22 cellular contexts compared by ENCODE assay signal in genomic region chr6:121688974-121689373, GRCh38.
DNase-seq lines count a peak whose midpoint lies in the region; ATAC-seq and TF ChIP-seq lines count a peak whose summit lies in the region.
"Had no signal": no experiment of that assay in that cellular context is flagged by ENCODE, and none has a peak within 500 bp of the region (broad histone marks: within the 10 kb centered on the region; RNA-seq: fewer than 3 reads in every experiment).

No MANE protein-coding gene starts in this region.

- H3K9me3 Mint-ChIP-seq in CD4-positive, alpha-beta T cell: no peaks in the 10 kb centered on the region
- no peaks in the 10 kb centered on the region for H3K9me3 Mint-ChIP-seq in CD8-positive, alpha-beta T cell
- H3K9me3 Mint-ChIP-seq: activated T-cell treated with anti-CD3 and anti-CD28 coated beads, Interleukin-2, amount 50 U/mL, for 72 hours; nephron had no signal

- peak overlapping the region; percentile 44; the same call in 1 of the 2 replicates for H3K18ac ChIP-seq in IMR-90 (ENCODE audit: low read depth, low read length)

- dilution Hi-C loops in IMR-90 (cut with HindIII; ENCODE audit: low sequenced_read_pairs, unreplicated experiment): no loop called here

- H3K27ac Mint-ChIP-seq in CD4-positive, alpha-beta T cell: peak overlapping the region; percentile 63
- H3K27ac Mint-ChIP-seq in CD8-positive, alpha-beta T cell: no peak overlapping the region
- H3K27ac Mint-ChIP-seq: activated T-cell treated with anti-CD3 and anti-CD28 coated beads, Interleukin-2, amount 50 U/mL, for 72 hours had no signal

- no peak overlapping the region for H3K4me2 ChIP-seq in IMR-90 (ENCODE audit: low read depth, low read length)
- H3K4me2 ChIP-seq: BLaER1 treated with 17β-estradiol and CSF1 and Interleukin-3, amounts not matched to agents 10 nM and 100 nM had no signal

- no peaks in the 10 kb centered on the region for H3K27me3 ChIP-seq in CD4-positive, alpha-beta T cell (ENCODE audit: control insufficient read depth, insufficient read depth, low read length)
- H3K27me3 ChIP-seq in IMR-90 (ENCODE audit: control insufficient read depth, insufficient read depth, low read length): no peaks in the 10 kb centered on the region
- H3K27me3 ChIP-seq in CD8-positive, alpha-beta T cell (ENCODE audit: insufficient read depth, low read length): no peaks in the 10 kb centered on the region
- H3K27me3 ChIP-seq: BLaER1 treated with 17β-estradiol and CSF1 and Interleukin-3, amounts not matched to agents 10 nM and 100 nM; transverse colon had no signal

- H3K9me1 ChIP-seq in IMR-90 (ENCODE audit: insufficient read depth, low read length): no peaks in the 10 kb centered on the region

- H3K36me3 ChIP-seq in IMR-90 (ENCODE audit: control insufficient read depth, insufficient read depth, low read length): no peaks in the 10 kb centered on the region
- H3K36me3 ChIP-seq in CD8-positive, alpha-beta T cell (ENCODE audit: insufficient read depth, low read length): no peaks in the 10 kb centered on the region
- H3K36me3 ChIP-seq: BLaER1 treated with 17β-estradiol and CSF1 and Interleukin-3, amounts not matched to agents 10 nM and 100 nM; transverse colon had no signal

- no peak overlapping the region for H3K23ac ChIP-seq in IMR-90 (ENCODE audit: low read depth, low read length)

- no peak overlapping the region for H3K27ac ChIP-seq in CD4-positive, alpha-beta T cell (ENCODE audit: low read depth, low read length)
- H3K27ac ChIP-seq in IMR-90 (ENCODE audit: insufficient read depth, low read length): no peak overlapping the region
- H3K27ac ChIP-seq in CD8-positive, alpha-beta T cell (ENCODE audit: low read depth, low read length): no peak overlapping the region
- H3K27ac ChIP-seq: BLaER1 treated with 17β-estradiol and CSF1 and Interleukin-3, amounts not matched to agents 10 nM and 100 nM; skin epidermis; transverse colon had no signal

- H3K4me1 ChIP-seq in IMR-90 (ENCODE audit: control insufficient read depth, insufficient read depth, low read length): peaks cover 5% of the 10 kb centered on the region; the same call in 1 of the 2 replicates
- peaks cover 17% of the 10 kb centered on the region for H3K4me1 ChIP-seq in CD8-positive, alpha-beta T cell (ENCODE audit: insufficient read depth, low read length)
- H3K4me1 ChIP-seq: BLaER1 treated with 17β-estradiol and CSF1 and Interleukin-3, amounts not matched to agents 10 nM and 100 nM; transverse colon had no signal

- TF ChIP-seq RAD21 in IMR-90 (IDR thresholded peaks at IDR 0.05; ENCODE audit: low read length): no peak

- in situ Hi-C loops in IMR-90 (cut with MboI; ENCODE audit: low sequenced_read_pairs): no loop called here

- CTCF ChIA-PET in CD4-positive, alpha-beta T cell (lab: Charles Lee): no interaction called here
- CTCF ChIA-PET in IMR-90 (lab: Yijun Ruan, JAX): no interaction called here
- CTCF ChIA-PET in CD8-positive, alpha-beta T cell (lab: Charles Lee): no interaction called here

- H3K14ac ChIP-seq in IMR-90 (replicated peaks; ENCODE audit: low read depth, low read length): no peak overlapping the region

- H2AFZ ChIP-seq in IMR-90 (replicated peaks; ENCODE audit: low read length, poor library complexity): no peak overlapping the region

- H3K9ac ChIP-seq in IMR-90 (ENCODE audit: low read depth, low read length): no peak overlapping the region
- H3K9ac ChIP-seq: BLaER1 treated with 17β-estradiol and CSF1 and Interleukin-3, amounts not matched to agents 10 nM and 100 nM had no signal

- H4K20me1 ChIP-seq in IMR-90 (ENCODE audit: insufficient read depth, low read length): no peaks in the 10 kb centered on the region
- H4K20me1 ChIP-seq: BLaER1 treated with 17β-estradiol and CSF1 and Interleukin-3, amounts not matched to agents 10 nM and 100 nM had no signal

- BruUV-seq in IMR-90 (replicated peaks; lab: Mats Ljungman, UMichigan): no TSS peak

- 0 out of 2 replicates have a peak overlapping the region, but pooled peaks have one; percentile 1 for H2BK20ac ChIP-seq in IMR-90 (ENCODE audit: low read depth, low read length)

- no peak overlapping the region for H3K56ac ChIP-seq in IMR-90 (ENCODE audit: extremely low read depth, insufficient read depth, low read length)

- intact Hi-C loops in CD4-positive, alpha-beta T cell (cut with DNase I, micrococcal nuclease): no loop called here
- intact Hi-C loops in IMR-90 (cut with micrococcal nuclease): no loop called here
- intact Hi-C loops in CD8-positive, alpha-beta T cell (cut with DNase I, micrococcal nuclease): no loop called here

- no peak for TF ChIP-seq POLR2A in IMR-90 (IDR thresholded peaks at IDR 0.05; ENCODE audit: low read depth, low read length)

- no peak overlapping the region for H3K4me3 ChIP-seq in IMR-90 (ENCODE audit: insufficient read depth, low read depth, low read length)
- no peak overlapping the region for H3K4me3 ChIP-seq in CD8-positive, alpha-beta T cell (ENCODE audit: low read depth, low read length)
- H3K4me3 ChIP-seq: BLaER1 treated with 17β-estradiol and CSF1 and Interleukin-3, amounts not matched to agents 10 nM and 100 nM; skin epidermis; transverse colon had no signal

- H4K5ac ChIP-seq in IMR-90 (ENCODE audit: low read depth, low read length): no peak overlapping the region

- H2BK120ac ChIP-seq in IMR-90 (ENCODE audit: low read depth, low read length): no peak overlapping the region

- no peak overlapping the region for H3K4ac ChIP-seq in IMR-90 (ENCODE audit: low read depth, low read length)

- DNase-seq in CD4-positive, alpha-beta T cell: no peak
- no peak for DNase-seq in IMR-90
- peak; percentile 25 for DNase-seq in OCI-M1 (lab: John Stamatoyannopoulos, UW)
- DNase-seq in myocyte (ENCODE audit: low read depth): peak; percentile 72
- DNase-seq in CD8-positive, alpha-beta T cell: no peak
- DNase-seq: activated CD4-positive, alpha-beta T cell treated with anti-CD3 and anti-CD28 coated beads, Interleukin-2, amount 50 U/mL, for 4 hours; activated naive CD4-positive, alpha-beta T cell; activated T-cell treated with anti-CD3 and anti-CD28 coated beads, Interleukin-2, amount 50 U/mL, for 72 hours; amygdala; Calu3; DMS79 treated with DMSO at 0.1 percent for 48 hours; effector CD8-positive, alpha-beta T cell; glutamatergic neuron; NCI-H1436; NCI-H524 treated with DMSO at 0.1 percent for 48 hours; SHP77 treated with DMSO at 0.1 percent for 48 hours; transverse colon had no signal

- H3K4me1 Mint-ChIP-seq in CD4-positive, alpha-beta T cell (ENCODE audit: low read depth): peaks cover 26% of the 10 kb centered on the region
- peaks cover 12% of the 10 kb centered on the region for H3K4me1 Mint-ChIP-seq in CD8-positive, alpha-beta T cell (ENCODE audit: low read depth)

- H2AK5ac ChIP-seq in IMR-90 (ENCODE audit: low read depth, low read length): no peak overlapping the region

- H3K36me3 Mint-ChIP-seq in CD4-positive, alpha-beta T cell (ENCODE audit: low read depth): no peaks in the 10 kb centered on the region
- H3K36me3 Mint-ChIP-seq in CD8-positive, alpha-beta T cell: no peaks in the 10 kb centered on the region

- H3K79me1 ChIP-seq in IMR-90 (ENCODE audit: low read depth in 1 of 2, low read length in 2 of 2): no peaks in the 10 kb centered on the region

- peak overlapping the region; percentile 55 for H3K4me3 Mint-ChIP-seq in CD4-positive, alpha-beta T cell
- no peak overlapping the region for H3K4me3 Mint-ChIP-seq in CD8-positive, alpha-beta T cell
- H3K4me3 Mint-ChIP-seq: activated T-cell treated with anti-CD3 and anti-CD28 coated beads, Interleukin-2, amount 50 U/mL, for 72 hours; nephron had no signal

- no peaks in the 10 kb centered on the region for H3K9me3 ChIP-seq in CD4-positive, alpha-beta T cell (ENCODE audit: control insufficient read depth, low read length)
- no peaks in the 10 kb centered on the region for H3K9me3 ChIP-seq in IMR-90 (ENCODE audit: control insufficient read depth, insufficient read depth, low read length)
- no peaks in the 10 kb centered on the region for H3K9me3 ChIP-seq in CD8-positive, alpha-beta T cell (ENCODE audit: low read length)
- H3K9me3 ChIP-seq: transverse colon had no signal

- H2BK5ac ChIP-seq in IMR-90 (ENCODE audit: low read depth, low read length, poor library complexity, severe bottlenecking): no peak overlapping the region

- H4K8ac ChIP-seq in IMR-90 (ENCODE audit: low read depth in 2 of 2, low read length in 2 of 2): peak overlapping the region in 1 of 2 experiments; percentile 14; a peak in 1 of 4 replicates

- no peak overlapping the region for H2AK9ac ChIP-seq in IMR-90 (replicated peaks; ENCODE audit: low read depth, low read length, poor library complexity)

- no peak for ATAC-seq in CD4-positive, alpha-beta T cell (ENCODE audit: poor library complexity)
- ATAC-seq in IMR-90 (ENCODE audit: low read depth) (no peak), HG03196 (IDR thresholded peaks at IDR 0.05; ENCODE audit: unreplicated experiment) (no peak), GM21786 (IDR thresholded peaks at IDR 0.05; ENCODE audit: unreplicated experiment) (no peak)
- no peak for ATAC-seq in CD8-positive, alpha-beta T cell
- ATAC-seq: activated T-cell treated with anti-CD3 and anti-CD28 coated beads, Interleukin-2, amount 50 U/mL, for 72 hours had no signal

- no CpG with 5 or more reads among the region's 2 CpGs for WGBS in IMR-90 (ENCODE audit: extremely low coverage in 2 of 2, insufficient read length in 1 of 2), 2 experiments

- POLR2A ChIA-PET in CD4-positive, alpha-beta T cell (lab: Charles Lee): interaction anchor here (0.8 kb wide), 1 partner anchor 38 kb away, joined by 3 read pairs; no protein-coding TSS in a partner anchor
- POLR2A ChIA-PET in IMR-90 (lab: Charles Lee; ENCODE audit: unreplicated experiment): no interaction called here
- POLR2A ChIA-PET in CD8-positive, alpha-beta T cell (lab: Charles Lee): no interaction called here

- no peak overlapping the region for H2BK15ac ChIP-seq in IMR-90 (ENCODE audit: low read depth, low read length)

- H4K91ac ChIP-seq in IMR-90 (ENCODE audit: insufficient read depth, low read depth, low read length): no peak overlapping the region

- no peaks in the 10 kb centered on the region for H3K27me3 Mint-ChIP-seq in CD4-positive, alpha-beta T cell
- H3K27me3 Mint-ChIP-seq in CD8-positive, alpha-beta T cell (ENCODE audit: low read depth): no peaks in the 10 kb centered on the region

- no peak for TF ChIP-seq CTCF in CD4-positive, alpha-beta T cell (IDR thresholded peaks at IDR 0.05)
- no peak for TF ChIP-seq CTCF in IMR-90 (conservative IDR thresholded peaks at IDR 0.05; ENCODE audit: low read depth, low read length)
- no peak for TF ChIP-seq CTCF in CD8-positive, alpha-beta T cell (IDR thresholded peaks at IDR 0.05)

TF ChIP-seq in IMR-90, 13 proteins besides CTCF, POLR2A, EP300 and RAD21:
- TF ChIP-seq USF2 (IDR thresholded peaks at IDR 0.05; ENCODE audit: low read depth, low read length) (no peak), FOS (IDR thresholded peaks at IDR 0.05; ENCODE audit: low read depth, low read length) (no peak)

Comparison
In these comparisons a context has a peak if more than half of its experiments do, and no peak if none do; other contexts are left out.
1. DNase-seq: peak in OCI-M1 (single experiment) and myocyte (single experiment); none in CD4-positive, alpha-beta T cell (0 of 10), IMR-90 (single experiment) and CD8-positive, alpha-beta T cell (0 of 7).